In genomic region chr10:72910705-72911104, GRCh38 we compare ENCODE assay signal across 31 cellular contexts. TPM values are rescaled to one million over a fixed set of nuclear protein-coding genes. Genes with fewer than 3 reads are reported as not detected.
"Had no signal": no experiment of that assay in that cellular context is flagged by ENCODE, and none has a peak within 500 bp of the region (broad histone marks: within the 10 kb centered on the region; RNA-seq: fewer than 3 reads in every experiment).

No MANE protein-coding gene starts in this region.

- ATAC-seq: natural killer cell; psoas muscle; right cardiac atrium; sciatic nerve; stimulated activated memory B cell treated with anti-CD40 and anti-IgM and Interleukin-4, amounts not matched to agents 10 μg/mL and 1 μg/mL and 100 μg/mL, for 72 hours; stimulated activated naive CD8-positive, alpha-beta T cell treated with anti-CD3 and anti-CD28 coated beads, Interleukin-15, amount 100 ng/mL, for 72 hours; stimulated activated naive CD8-positive, alpha-beta T cell treated with anti-CD3 and anti-CD28 coated beads, Interleukin-15, Interleukin-2, amounts not matched to agents 100 U/mL and 50 U/mL, for 24 hours; upper lobe of right lung had no signal

- H3K27ac ChIP-seq: neural progenitor cell, ovary, parathyroid adenoma, psoas muscle, skin epidermis, spleen, suprapubic skin, testis, tibial artery, transverse colon, upper lobe of right lung, uterus had no signal

- H3K9ac ChIP-seq: neural progenitor cell, parathyroid adenoma had no signal

- H3K9me3 ChIP-seq: ovary, psoas muscle, spleen, suprapubic skin, testis, tibial artery, transverse colon, upper lobe of right lung, uterus had no signal

- H3K4me2 ChIP-seq: neural progenitor cell, smooth muscle cell had no signal

- H3K36me3 ChIP-seq: neural progenitor cell, ovary, suprapubic skin, tibial artery, transverse colon, upper lobe of right lung, uterus had no signal

- H3K4me3 ChIP-seq: neural progenitor cell, ovary, psoas muscle, skin epidermis, smooth muscle cell, spleen, suprapubic skin, testis, tibial artery, transverse colon, upper lobe of right lung, uterus had no signal

- H3K4me1 ChIP-seq: neural progenitor cell, parathyroid adenoma, psoas muscle, spleen, suprapubic skin, testis, tibial artery, transverse colon, upper lobe of right lung, uterus had no signal

- H3K27me3 ChIP-seq: neural progenitor cell, ovary, spleen, suprapubic skin, testis, tibial artery, transverse colon, upper lobe of right lung, uterus had no signal

- H2AFZ ChIP-seq: neural progenitor cell, parathyroid adenoma had no signal

- H3K79me2 ChIP-seq: parathyroid adenoma had no signal

- DNase-seq: natural killer cell; occipital lobe; ovary; posterior cingulate gyrus; psoas muscle; right cardiac atrium; spleen; stimulated activated CD4-positive, alpha-beta T cell treated with anti-CD3 and anti-CD28 coated beads, Interleukin-12 subunit alpha, Interleukin-12 subunit beta, amount 100 ng/mL, for 4 hours; stimulated activated CD4-positive, alpha-beta T cell treated with anti-CD3 and anti-CD28 coated beads, Interleukin-1b, Interleukin-23, amount 100 ng/mL, for 48 hours; stimulated activated CD4-positive, alpha-beta T cell treated with anti-CD3 and anti-CD28 coated beads, Interleukin-4, amount 100 ng/mL, for 1 hour; stimulated activated CD4-positive, alpha-beta T cell treated with anti-CD3 and anti-CD28 coated beads, Interleukin-4, amount 100 ng/mL, for 4 hours; stimulated activated CD8-positive, alpha-beta memory T cell treated with anti-CD3 and anti-CD28 coated beads, Interleukin-4, amount 100 ng/mL, for 48 hours; stimulated activated naive CD4-positive, alpha-beta T cell; stimulated activated naive CD8-positive, alpha-beta T cell treated with anti-CD3 and anti-CD28 coated beads, Interleukin-15, amount 100 ng/mL, for 72 hours; stimulated activated naive CD8-positive, alpha-beta T cell treated with anti-CD3 and anti-CD28 coated beads, Interleukin-15, Interleukin-2, amounts not matched to agents 100 U/mL and 50 U/mL, for 24 hours; substantia nigra; testis; tibial artery; transverse colon; upper lobe of right lung; uterus had no signal

RNA-seq across cellular contexts. Expression of gene OIT3, which starts 17.2 kb away (rescaled TPM):
- total RNA-seq: natural killer cell, psoas muscle, sciatic nerve, smooth muscle cell, suprapubic skin, upper lobe of right lung had no signal
- polyA plus RNA-seq: neural cell had no signal

RNA-seq across cellular contexts. Expression of gene PLA2G12B, which starts 43.9 kb away (rescaled TPM):
- total RNA-seq: natural killer cell, occipital lobe, osteoblast, ovary, sciatic nerve, smooth muscle cell, spleen, suprapubic skin, testis, urinary bladder, uterus had no signal
- polyA plus RNA-seq: neural cell, ovary, smooth muscle cell, urinary bladder had no signal
